ENCODE assay signal across 1 cellular context in genomic region chr19:55279773-55280643, GRCh38.
A peak's percentile ranks its signal among the peaks of the same experiment; 100 is the strongest.
TF ChIP-seq lines count a peak whose summit lies in the region.

Gene HSPBP1 (minus strand): TSS chr19:55280110. CDS start chr19:55279608, 502 bp downstream.

TF ChIP-seq in HEK293, 187 proteins besides CTCF, POLR2A, EP300 and RAD21 (continued from another document and continues in another):
- TF ChIP-seq ZNF513 (tag by site-specific recombination; IDR thresholded peaks at IDR 0.05) (no peak), ATF2 (tag by site-specific recombination; IDR thresholded peaks at IDR 0.05; ENCODE audit: low read depth) (no peak), ZNF202 (tag by site-specific recombination; IDR thresholded peaks at IDR 0.05; ENCODE audit: borderline replicate concordance) (no peak), BCL11A (tag by site-specific recombination; IDR thresholded peaks at IDR 0.05; ENCODE audit: low read depth) (no peak), IKZF3 (tag by site-specific recombination; IDR thresholded peaks at IDR 0.05) (no peak), PRDM6 (tag by site-specific recombination; IDR thresholded peaks at IDR 0.05) (no peak), ZNF747 (tag by site-specific recombination; IDR thresholded peaks at IDR 0.05) (no peak), ZBTB10 (tag by site-specific recombination; IDR thresholded peaks at IDR 0.05) (peak; percentile 81; the same call in 1 of the 2 replicates), INSM2 (tag by site-specific recombination; IDR thresholded peaks at IDR 0.05) (no peak), ZNF280C (tag by site-specific recombination; IDR thresholded peaks at IDR 0.05) (no peak), ZNF660 (tag by site-specific recombination; IDR thresholded peaks at IDR 0.05) (peak; percentile 74), YY1 (tag by site-specific recombination; IDR thresholded peaks at IDR 0.05) (peak; percentile 92), ZNF155 (tag by site-specific recombination; IDR thresholded peaks at IDR 0.05) (no peak), GLIS2 (tag by site-specific recombination; IDR thresholded peaks at IDR 0.05) (peak; percentile 15; the same call in 1 of the 2 replicates), EGR2 (tag by site-specific recombination; IDR thresholded peaks at IDR 0.05; ENCODE audit: low read depth) (no peak), ZNF280D (tag by site-specific recombination; IDR thresholded peaks at IDR 0.05) (no peak), ZNF341 (tag by site-specific recombination; IDR thresholded peaks at IDR 0.05; ENCODE audit: low read depth) (no peak), SETDB1 (IDR thresholded peaks at IDR 0.05; ENCODE audit: insufficient read length, low read length) (no peak), ZNF843 (tag by site-specific recombination; IDR thresholded peaks at IDR 0.05) (peak; percentile 55), ZNF704 (tag by site-specific recombination; IDR thresholded peaks at IDR 0.05) (no peak), ZNF449 (tag by site-specific recombination; IDR thresholded peaks at IDR 0.05) (no peak), ZNF501 (tag by site-specific recombination; IDR thresholded peaks at IDR 0.05) (peak; percentile 59; the same call in 1 of the 2 replicates), ZNF529 (tag by site-specific recombination; IDR thresholded peaks at IDR 0.05; ENCODE audit: insufficient replicate concordance) (no peak), YY2 (tag by site-specific recombination; IDR thresholded peaks at IDR 0.05) (peak; percentile 98), ZNF768 (tag by site-specific recombination; IDR thresholded peaks at IDR 0.05) (no peak), ZNF335 (tag by site-specific recombination; conservative IDR thresholded peaks at IDR 0.05) (peak; percentile 89), ZNF585B (tag by site-specific recombination; IDR thresholded peaks at IDR 0.05) (no peak), ZNF571 (tag by site-specific recombination; IDR thresholded peaks at IDR 0.05) (no peak), ZNF776 (tag by site-specific recombination; IDR thresholded peaks at IDR 0.05; ENCODE audit: borderline replicate concordance) (no peak), ZNF600 (tag by site-specific recombination; IDR thresholded peaks at IDR 0.05) (no peak), ZFP3 (tag by site-specific recombination; IDR thresholded peaks at IDR 0.05; ENCODE audit: low read depth) (no peak), ZFP69B (tag by site-specific recombination; IDR thresholded peaks at IDR 0.05) (no peak), ZNF223 (tag by site-specific recombination; IDR thresholded peaks at IDR 0.05) (no peak), ZBTB17 (tag by site-specific recombination; IDR thresholded peaks at IDR 0.05) (peak; percentile 75), TRIM28 (IDR thresholded peaks at IDR 0.05; ENCODE audit: borderline replicate concordance, low read length) (no peak), ZXDB (tag by site-specific recombination; IDR thresholded peaks at IDR 0.05) (peak; percentile 82), ZNF561 (tag by site-specific recombination; IDR thresholded peaks at IDR 0.05; ENCODE audit: borderline replicate concordance) (peak; percentile 24; the same call in 1 of the 2 replicates), ZSCAN23 (tag by site-specific recombination; IDR thresholded peaks at IDR 0.05) (no peak), REPIN1 (tag by site-specific recombination; IDR thresholded peaks at IDR 0.05; ENCODE audit: low read depth) (no peak), ELK4 (IDR thresholded peaks at IDR 0.05; ENCODE audit: borderline replicate concordance, low read depth, low read length) (no peak), ZBTB8A (tag by site-specific recombination; IDR thresholded peaks at IDR 0.05) (no peak; the same call in 1 of the 2 replicates), KLF8 (tag by site-specific recombination; IDR thresholded peaks at IDR 0.05) (peak; percentile 90), ZNF514 (tag by site-specific recombination; IDR thresholded peaks at IDR 0.05) (no peak)
